9 cellular contexts compared by ENCODE assay signal in genomic region chr21:46599251-46599572, GRCh38. TPM values are rescaled to one million over a fixed set of nuclear protein-coding genes. Genes with fewer than 3 reads are reported as not detected.
DNase-seq lines count a peak whose midpoint lies in the region; ATAC-seq, FAIRE-seq and TF ChIP-seq lines count a peak whose summit lies in the region.
"Had no signal": no experiment of that assay in that cellular context is flagged by ENCODE, and none has a peak within 500 bp of the region (broad histone marks: within the 10 kb centered on the region; RNA-seq: fewer than 3 reads in every experiment).

No MANE protein-coding gene starts in this region.

- 31 to 36% methylated on average over 6 of the region's 6 CpGs for WGBS in pancreas, 2 donors

- no peaks in the 10 kb centered on the region for H3K27me3 Mint-ChIP-seq in activated T-cell treated with anti-CD3 and anti-CD28 coated beads, Interleukin-2, amount 50 U/mL, for 72 hours (ENCODE audit: low read depth)

- peak; percentile 15 for DNase-seq in GM13977 (ENCODE audit: low spot score)
- peak; percentile 91 for DNase-seq in amniotic epithelial cell (ENCODE audit: low read depth)
- DNase-seq in cardiac muscle cell (ENCODE audit: low read depth in 1 of 2, low spot score in 1 of 2): peak; percentile 29 to 93
- no peak for DNase-seq in pancreas
- DNase-seq in activated T-cell treated with anti-CD3 and anti-CD28 coated beads, Interleukin-2, amount 50 U/mL, for 72 hours: no peak
- no peak for DNase-seq in DMS153 (lab: John Stamatoyannopoulos, UW)
- no peak for DNase-seq in HT-29 (ENCODE audit: low spot score)
- DNase-seq: NCI-H1694 treated with DMSO at 0.1 percent for 48 hours had no signal

- H3K4me3 ChIP-seq in cardiac muscle cell (no peak overlapping the region), pancreas (no peak overlapping the region)

- no peak overlapping the region for H3K4me3 Mint-ChIP-seq in activated T-cell treated with anti-CD3 and anti-CD28 coated beads, Interleukin-2, amount 50 U/mL, for 72 hours

- peaks cover 1 to 2% of the 10 kb centered on the region in 2 donors for H3K36me3 Mint-ChIP-seq in activated T-cell treated with anti-CD3 and anti-CD28 coated beads, Interleukin-2, amount 50 U/mL, for 72 hours (ENCODE audit: insufficient read depth in 2 of 2)

- TF ChIP-seq CTCF in GM13977 (IDR thresholded peaks at IDR 0.05; ENCODE audit: extremely low read depth, insufficient read depth, missing control alignments): no peak
- no peak for TF ChIP-seq CTCF in cardiac muscle cell (IDR thresholded peaks at IDR 0.05; ENCODE audit: low read depth, low read length)
- no peak for TF ChIP-seq CTCF in pancreas (IDR thresholded peaks at IDR 0.05)

- no peak overlapping the region for H3K27ac Mint-ChIP-seq in activated T-cell treated with anti-CD3 and anti-CD28 coated beads, Interleukin-2, amount 50 U/mL, for 72 hours

- H3K27ac ChIP-seq in cardiac muscle cell (no peak overlapping the region), pancreas (no peak overlapping the region)

- no peaks in the 10 kb centered on the region for H3K4me1 Mint-ChIP-seq in activated T-cell treated with anti-CD3 and anti-CD28 coated beads, Interleukin-2, amount 50 U/mL, for 72 hours (ENCODE audit: low read depth)

- H3K9me3 Mint-ChIP-seq in activated T-cell treated with anti-CD3 and anti-CD28 coated beads, Interleukin-2, amount 50 U/mL, for 72 hours: no peaks in the 10 kb centered on the region

- H3K9me3 ChIP-seq in cardiac muscle cell (ENCODE audit: low read depth) (no peaks in the 10 kb centered on the region), pancreas (no peaks in the 10 kb centered on the region)

- peaks cover 2% of the 10 kb centered on the region for H3K27me3 ChIP-seq in cardiac muscle cell
- no peaks in the 10 kb centered on the region for H3K27me3 ChIP-seq in pancreas

- ATAC-seq in pancreas (peak in 3 of 4 donors; percentile 47 to 67 (median 53)), HG03159 (IDR thresholded peaks at IDR 0.05; ENCODE audit: unreplicated experiment) (no peak)
- ATAC-seq in activated T-cell treated with anti-CD3 and anti-CD28 coated beads, Interleukin-2, amount 50 U/mL, for 72 hours (replicated peaks in 1 of 2): no peak

- in situ Hi-C loops in GM13977 (cut with MboI; ENCODE audit: low pct_unique_long_range_greater_than_20kb, low sequenced_read_pairs, unreplicated experiment): no loop called here

- H3K4me1 ChIP-seq in cardiac muscle cell (ENCODE audit: low read depth): peaks cover 6% of the 10 kb centered on the region
- no peaks in the 10 kb centered on the region for H3K4me1 ChIP-seq in pancreas

- no peak for FAIRE-seq in pancreas (lab: Jason Lieb, UNC)

- intact Hi-C loops in pancreas (cut with DNase I): no loop called here

- H3K36me3 ChIP-seq in cardiac muscle cell: no peaks in the 10 kb centered on the region
- no peaks in the 10 kb centered on the region for H3K36me3 ChIP-seq in pancreas

RNA-seq across cellular contexts. Expression of gene S100B, which starts 5.7 kb away (rescaled TPM):
- total RNA-seq in cardiac muscle cell (0.21 and 0.49 TPM in 2 replicates), pancreas (1 to 10 TPM in 3 of 6 donors, under 1 TPM in 3; 0.46 to 4.7 (median 0.85) TPM)
- polyA plus RNA-seq in cardiac muscle cell (0.16 and 0.81 TPM in 2 replicates), pancreas (10 to 100 TPM in 1 of 2 donors, 1 to 10 TPM in 1; 3.5 to 10.8 TPM)
- under 1 TPM in 1 of 2 donors, not detected in 1; 0.72 TPM for total RNA-seq in activated T-cell treated with anti-CD3 and anti-CD28 coated beads, Interleukin-2, amount 50 U/mL, for 72 hours
- not detected in 2 replicates for total RNA-seq in HT-29 (2014; rRNA removed; shearing (Covaris generic))

RNA-seq across cellular contexts. Expression of gene PRMT2, which starts 36.3 kb away (rescaled TPM):
- 90.5 and 110 TPM in 2 replicates for total RNA-seq in cardiac muscle cell
- 115 and 140 TPM in 2 replicates for polyA plus RNA-seq in cardiac muscle cell
- total RNA-seq in pancreas: 10 to 100 TPM; 17.9 to 54.9 (median 23.6) TPM
- 10 to 100 TPM; 29.3 to 56.9 TPM for polyA plus RNA-seq in pancreas
- total RNA-seq in activated T-cell treated with anti-CD3 and anti-CD28 coated beads, Interleukin-2, amount 50 U/mL, for 72 hours: 10 to 100 TPM; 81.3 to 95.1 TPM
- total RNA-seq in HT-29 (2014; rRNA removed; shearing (Covaris generic)): 54.8 and 55.1 TPM in 2 replicates

Comparison
In these comparisons a context has a peak if more than half of its experiments do, and no peak if none do; other contexts are left out.
1. DNase-seq: peak in GM13977 (single experiment), amniotic epithelial cell (single experiment) and cardiac muscle cell (2 of 2); none in pancreas (0 of 6), activated T-cell treated with anti-CD3 and anti-CD28 coated beads, Interleukin-2, amount 50 U/mL, for 72 hours (0 of 2), DMS153 (single experiment) and HT-29 (single experiment).
2. ATAC-seq: peak in pancreas (3 of 4); none in activated T-cell treated with anti-CD3 and anti-CD28 coated beads, Interleukin-2, amount 50 U/mL, for 72 hours (0 of 2) and HG03159 (single experiment).